Comparison of ENCODE assay signal across 8 cellular contexts in genomic region chr19:1249298-1249989, GRCh38. TPM values are rescaled to one million over a fixed set of nuclear protein-coding genes. Genes with fewer than 3 reads are reported as not detected.
DNase-seq lines count a peak whose midpoint lies in the region; ATAC-seq, FAIRE-seq and TF ChIP-seq lines count a peak whose summit lies in the region.

No MANE protein-coding gene starts in this region.

- H3K36me3 Mint-ChIP-seq in activated CD4-positive, alpha-beta T cell treated with anti-CD3 and anti-CD28 coated beads, Interleukin-2, amount 10 ng/mL, durations not matched to agents 24 days and 14 days (ENCODE audit: low read depth) = peaks cover 26% of the 10 kb centered on the region

- no TSS peak for BruUV-seq in HepG2 (replicated peaks; lab: Mats Ljungman, UMichigan)

- no peak for FAIRE-seq in HepG2 (lab: Jason Lieb, UNC)

- no peaks in the 10 kb centered on the region for H3K27me3 Mint-ChIP-seq in activated CD4-positive, alpha-beta T cell treated with anti-CD3 and anti-CD28 coated beads, Interleukin-2, amount 10 ng/mL, durations not matched to agents 24 days and 14 days

- peaks cover 25% of the 10 kb centered on the region; the same call in 1 of the 2 replicates for H4K20me1 ChIP-seq in HepG2 (ENCODE audit: insufficient read depth, low read length)

- peak; percentile 41 for ATAC-seq in HG03442 (IDR thresholded peaks at IDR 0.05; ENCODE audit: unreplicated experiment)
- ATAC-seq in HepG2 = no peak

- no peak overlapping the region for H2AFZ ChIP-seq in HepG2 (ENCODE audit: low read length)

- H3K4me1 Mint-ChIP-seq in activated CD4-positive, alpha-beta T cell treated with anti-CD3 and anti-CD28 coated beads, Interleukin-2, amount 10 ng/mL, durations not matched to agents 24 days and 14 days = peaks cover 14% of the 10 kb centered on the region

- H3K36me3 ChIP-seq in HepG2 (replicated peaks in 1 of 2; ENCODE audit: control insufficient read depth in 1 of 2, insufficient read depth in 2 of 2, low read length in 2 of 2) = peaks cover 3 to 14% of the 10 kb centered on the region in 2 experiments; a peak in 4 of 5 replicates

- peak overlapping the region; percentile 76 for H3K4me3 Mint-ChIP-seq in activated CD4-positive, alpha-beta T cell treated with anti-CD3 and anti-CD28 coated beads, Interleukin-2, amount 10 ng/mL, durations not matched to agents 24 days and 14 days

- no peak for TF ChIP-seq EP300 in HepG2 (IDR thresholded peaks at IDR 0.05; ENCODE audit: low read depth in 2 of 2, low read length in 2 of 2)
- TF ChIP-seq EP300 in HepG2 (CRISPR knock-in tag; IDR thresholded peaks at IDR 0.05; ENCODE audit: borderline replicate concordance) = peak; percentile 44; the same call in 1 of the 2 replicates

- CTCF ChIA-PET in HepG2 (lab: Yijun Ruan, JAX; ENCODE audit: low intra/inter-chr PET ratio, low total read pairs) = no interaction called here

- in situ Hi-C loops in HepG2 (cut with HindIII; ENCODE audit: extremely low pct_ligation_motif_present, low pct_unique_long_range_greater_than_20kb) = no loop called here

- no peaks in the 10 kb centered on the region for H3K9me3 Mint-ChIP-seq in activated CD4-positive, alpha-beta T cell treated with anti-CD3 and anti-CD28 coated beads, Interleukin-2, amount 10 ng/mL, durations not matched to agents 24 days and 14 days

- DNase-seq in AML-193 (lab: John Stamatoyannopoulos, UW) = peak; percentile 87 to 91
- peak; percentile 95 for DNase-seq in GM19240 (ENCODE audit: insufficient read length, low spot score)
- DNase-seq in NCI-H526 treated with DMSO at 0.1 percent for 48 hours (lab: John Stamatoyannopoulos, UW) = peak; percentile 58
- DNase-seq in activated CD4-positive, alpha-beta T cell treated with anti-CD3 and anti-CD28 coated beads, Interleukin-2, amount 10 ng/mL, durations not matched to agents 24 days and 14 days = peak; percentile 97
- peak; percentile 92 for DNase-seq in dedifferentiated amniotic fluid mesenchymal stem cell (ENCODE audit: extremely low spot score)
- DNase-seq in HepG2 (ENCODE audit: low spot score) = peak; percentile 89
- DNase-seq in stimulated activated CD4-positive, alpha-beta T cell treated with anti-CD3 and anti-CD28 coated beads, Interleukin-2, amount 100 ng/mL, for 48 hours = peak; percentile 92 to 95

- H3K27ac ChIP-seq in HepG2 (ENCODE audit: extremely low read length, insufficient read depth, low read length) = peak overlapping the region; percentile 98

- TF ChIP-seq POLR2A in HepG2 (IDR thresholded peaks at IDR 0.05; ENCODE audit: insufficient read depth in 1 of 2, low read depth in 2 of 2, low read length in 2 of 2) = peak in 1 of 2 experiments; percentile 90; a peak in 2 of 4 replicates

- peaks cover 51% of the 10 kb centered on the region for H3K4me1 ChIP-seq in HepG2 (ENCODE audit: insufficient read depth, low read length)

- TF ChIP-seq RAD21 in HepG2 (CRISPR knock-in tag; IDR thresholded peaks at IDR 0.05) = peak; percentile 39; the same call in 1 of the 2 replicates

- no peaks in the 10 kb centered on the region for H3K9me3 ChIP-seq in HepG2 (ENCODE audit: low read length)

- peak overlapping the region; percentile 86 to 90 (median 88); a peak in 5 of 6 replicates for H3K4me3 ChIP-seq in HepG2 (replicated peaks in 1 of 3; ENCODE audit: insufficient read depth in 1 of 3, low read depth in 2 of 3, low read length in 3 of 3)

- peaks cover 26% of the 10 kb centered on the region for H3K79me2 ChIP-seq in HepG2 (ENCODE audit: insufficient read depth, low read length)

- intact Hi-C loops in activated CD4-positive, alpha-beta T cell treated with anti-CD3 and anti-CD28 coated beads, Interleukin-2, amount 10 ng/mL, durations not matched to agents 24 days and 14 days (cut with micrococcal nuclease) = loop anchor here (1.0 to 2.0 kb wide), 3 partner anchors 10 to 229 kb away; partner anchors contain the start of genes CIRBP, RNU6-2 and TMEM259
- intact Hi-C loops in HepG2 (cut with micrococcal nuclease; ENCODE audit: unreplicated experiment) = no loop called here

- H3K9ac ChIP-seq in HepG2 (ENCODE audit: insufficient read depth, low read depth, low read length) = peak overlapping the region; percentile 92

- 1% methylated on average over 14 of the region's 102 CpGs for WGBS in HepG2 (ENCODE audit: low lambda C conversion rate)

- peak overlapping the region; percentile 63 for H3K27ac Mint-ChIP-seq in activated CD4-positive, alpha-beta T cell treated with anti-CD3 and anti-CD28 coated beads, Interleukin-2, amount 10 ng/mL, durations not matched to agents 24 days and 14 days

- TF ChIP-seq CTCF in HepG2 (CRISPR knock-in tag; IDR thresholded peaks at IDR 0.05) = no peak

- H3K4me2 ChIP-seq in HepG2 (ENCODE audit: low read depth, low read length) = peak overlapping the region; percentile 58

- H3K27me3 ChIP-seq in HepG2 (ENCODE audit: control insufficient read depth in 1 of 2, insufficient read depth in 2 of 2, low read length in 2 of 2) = no peaks in the 10 kb centered on the region; a peak in 1 of 5 replicates

- POLR2A ChIA-PET in HepG2 (lab: Yijun Ruan, JAX) = interaction anchor here (13.7 kb wide), 1 partner anchor 15 kb away, joined by 668 read pairs; the partner anchor contains the start of gene CIRBP

RNA-seq across cellular contexts. Expression of gene MIDN, which starts 1.1 kb away (rescaled TPM):
- total RNA-seq in activated CD4-positive, alpha-beta T cell treated with anti-CD3 and anti-CD28 coated beads, Interleukin-2, amount 10 ng/mL, durations not matched to agents 24 days and 14 days = 72.3 and 82.4 TPM in 2 replicates
- total RNA-seq in HepG2 (2016; rRNA removed; fragmentation: Illumina TruSeq; extraction: Trizol) = 8.4 and 10.7 TPM in 2 replicates
- 6.5 and 7.9 TPM in 2 replicates for total RNA-seq in HepG2 (2016; cell fraction: cytosol; rRNA removed; fragmentation: Illumina TruSeq; extraction: Trizol; ENCODE audit: low read depth)
- 8.9 and 11.0 TPM in 2 replicates for total RNA-seq in HepG2 (2016; cell fraction: insoluble cytoplasmic fraction; rRNA removed; fragmentation: Illumina TruSeq; extraction: Trizol)
- total RNA-seq in HepG2 (2016; cell fraction: membrane; rRNA removed; fragmentation: Illumina TruSeq; extraction: Trizol) = 14.1 and 14.8 TPM in 2 replicates
- total RNA-seq in HepG2 (2016; cell fraction: nucleus; rRNA removed; fragmentation: Illumina TruSeq; extraction: Trizol) = 17.3 and 19.0 TPM in 2 replicates
- polyA plus RNA-seq in HepG2 (2011; rRNA removed) = 18.0 and 19.6 TPM in 2 replicates
- polyA plus RNA-seq in HepG2 (2011; cell fraction: cytosol; rRNA removed) = 14.8 and 17.8 TPM in 2 replicates
- 116 and 135 TPM in 2 replicates for polyA plus RNA-seq in HepG2 (2011; cell fraction: nucleus; rRNA removed)
- 27.5 and 28.1 TPM in 2 replicates for polyA plus RNA-seq in HepG2 (2012)
- polyA plus RNA-seq in HepG2 (2016; cell fraction: cytosol; fragmentation: Illumina TruSeq; extraction: Trizol; ENCODE audit: low read depth) = 2.7 and 3.3 TPM in 2 replicates
- polyA plus RNA-seq in HepG2 (2016; cell fraction: insoluble cytoplasmic fraction; fragmentation: Illumina TruSeq; extraction: Trizol; ENCODE audit: low read depth) = 30.9 and 43.0 TPM in 2 replicates
- 10.2 and 10.3 TPM in 2 replicates for polyA plus RNA-seq in HepG2 (2016; cell fraction: membrane; fragmentation: Illumina TruSeq; extraction: Trizol; ENCODE audit: low read depth)
- 76.5 and 77.9 TPM in 2 replicates for polyA plus RNA-seq in HepG2 (2016; cell fraction: nucleus; fragmentation: Illumina TruSeq; extraction: Trizol; ENCODE audit: insufficient read depth, low read depth)
- polyA minus RNA-seq in HepG2 (2011; rRNA and poly(A)+ RNA removed; ENCODE audit: low replicate concordance) = 14.0 and 39.5 TPM in 2 replicates
- 42.7 and 47.0 TPM in 2 replicates for polyA minus RNA-seq in HepG2 (2011; cell fraction: cytosol; rRNA and poly(A)+ RNA removed)
- polyA minus RNA-seq in HepG2 (2011; cell fraction: nucleus; rRNA and poly(A)+ RNA removed) = 36.8 and 48.0 TPM in 2 replicates

RNA-seq across cellular contexts. Expression of gene ATP5F1D, which starts 7.9 kb away (rescaled TPM):
- total RNA-seq in activated CD4-positive, alpha-beta T cell treated with anti-CD3 and anti-CD28 coated beads, Interleukin-2, amount 10 ng/mL, durations not matched to agents 24 days and 14 days = 254 and 269 TPM in 2 replicates
- total RNA-seq in HepG2 (2016; rRNA removed; fragmentation: Illumina TruSeq; extraction: Trizol) = 78.7 and 88.0 TPM in 2 replicates
- 72.7 and 79.4 TPM in 2 replicates for total RNA-seq in HepG2 (2016; cell fraction: cytosol; rRNA removed; fragmentation: Illumina TruSeq; extraction: Trizol; ENCODE audit: low read depth)
- total RNA-seq in HepG2 (2016; cell fraction: insoluble cytoplasmic fraction; rRNA removed; fragmentation: Illumina TruSeq; extraction: Trizol) = 80.1 and 93.1 TPM in 2 replicates
- 72.8 and 84.2 TPM in 2 replicates for total RNA-seq in HepG2 (2016; cell fraction: membrane; rRNA removed; fragmentation: Illumina TruSeq; extraction: Trizol)
- total RNA-seq in HepG2 (2016; cell fraction: nucleus; rRNA removed; fragmentation: Illumina TruSeq; extraction: Trizol) = 40.6 and 53.8 TPM in 2 replicates
- polyA plus RNA-seq in HepG2 (2011; rRNA removed) = 39.4 and 49.3 TPM in 2 replicates
- polyA plus RNA-seq in HepG2 (2011; cell fraction: cytosol; rRNA removed) = 61.0 and 112 TPM in 2 replicates
- 105 and 111 TPM in 2 replicates for polyA plus RNA-seq in HepG2 (2011; cell fraction: nucleus; rRNA removed)
- polyA plus RNA-seq in HepG2 (2012) = 67.0 and 70.9 TPM in 2 replicates
- 126 and 135 TPM in 2 replicates for polyA plus RNA-seq in HepG2 (2016; cell fraction: cytosol; fragmentation: Illumina TruSeq; extraction: Trizol; ENCODE audit: low read depth)
- 131 and 155 TPM in 2 replicates for polyA plus RNA-seq in HepG2 (2016; cell fraction: insoluble cytoplasmic fraction; fragmentation: Illumina TruSeq; extraction: Trizol; ENCODE audit: low read depth)
- polyA plus RNA-seq in HepG2 (2016; cell fraction: membrane; fragmentation: Illumina TruSeq; extraction: Trizol; ENCODE audit: low read depth) = 112 and 121 TPM in 2 replicates
- 129 and 134 TPM in 2 replicates for polyA plus RNA-seq in HepG2 (2016; cell fraction: nucleus; fragmentation: Illumina TruSeq; extraction: Trizol; ENCODE audit: insufficient read depth, low read depth)
- polyA minus RNA-seq in HepG2 (2011; rRNA and poly(A)+ RNA removed; ENCODE audit: low replicate concordance) = 60.5 and 86.6 TPM in 2 replicates
- 53.6 and 68.0 TPM in 2 replicates for polyA minus RNA-seq in HepG2 (2011; cell fraction: cytosol; rRNA and poly(A)+ RNA removed)
- polyA minus RNA-seq in HepG2 (2011; cell fraction: nucleus; rRNA and poly(A)+ RNA removed) = 14.7 and 18.9 TPM in 2 replicates

RNA-seq across cellular contexts. Expression of gene CBARP, which starts 11.6 kb away (rescaled TPM):
- 1.7 and 1.9 TPM in 2 replicates for total RNA-seq in activated CD4-positive, alpha-beta T cell treated with anti-CD3 and anti-CD28 coated beads, Interleukin-2, amount 10 ng/mL, durations not matched to agents 24 days and 14 days
- 0.27 and 1.2 TPM in 2 replicates for total RNA-seq in HepG2 (2016; rRNA removed; fragmentation: Illumina TruSeq; extraction: Trizol)
- 1.1 and 1.3 TPM in 2 replicates for total RNA-seq in HepG2 (2016; cell fraction: cytosol; rRNA removed; fragmentation: Illumina TruSeq; extraction: Trizol; ENCODE audit: low read depth)
- 0.82 and 1.8 TPM in 2 replicates for total RNA-seq in HepG2 (2016; cell fraction: insoluble cytoplasmic fraction; rRNA removed; fragmentation: Illumina TruSeq; extraction: Trizol)
- 1.1 and 1.8 TPM in 2 replicates for total RNA-seq in HepG2 (2016; cell fraction: membrane; rRNA removed; fragmentation: Illumina TruSeq; extraction: Trizol)
- 0.88 and 1.8 TPM in 2 replicates for total RNA-seq in HepG2 (2016; cell fraction: nucleus; rRNA removed; fragmentation: Illumina TruSeq; extraction: Trizol)
- 1.4 and 2.8 TPM in 2 replicates for polyA plus RNA-seq in HepG2 (2011; rRNA removed)
- 1.0 and 2.2 TPM in 2 replicates for polyA plus RNA-seq in HepG2 (2011; cell fraction: cytosol; rRNA removed)
- polyA plus RNA-seq in HepG2 (2011; cell fraction: nucleus; rRNA removed) = 12.5 TPM in 2 replicates
- polyA plus RNA-seq in HepG2 (2012) = 1.1 and 1.9 TPM in 2 replicates
- 0.58 and 0.73 TPM in 2 replicates for polyA plus RNA-seq in HepG2 (2016; cell fraction: cytosol; fragmentation: Illumina TruSeq; extraction: Trizol; ENCODE audit: low read depth)
- polyA plus RNA-seq in HepG2 (2016; cell fraction: insoluble cytoplasmic fraction; fragmentation: Illumina TruSeq; extraction: Trizol; ENCODE audit: low read depth) = 0.82 and 1.5 TPM in 2 replicates
- 2.0 and 2.4 TPM in 2 replicates for polyA plus RNA-seq in HepG2 (2016; cell fraction: membrane; fragmentation: Illumina TruSeq; extraction: Trizol; ENCODE audit: low read depth)
- polyA plus RNA-seq in HepG2 (2016; cell fraction: nucleus; fragmentation: Illumina TruSeq; extraction: Trizol; ENCODE audit: insufficient read depth, low read depth) = 6.5 and 7.2 TPM in 2 replicates
- polyA minus RNA-seq in HepG2 (2011; rRNA and poly(A)+ RNA removed; ENCODE audit: low replicate concordance) = 0.21 and 2.3 TPM in 2 replicates
- polyA minus RNA-seq in HepG2 (2011; cell fraction: cytosol; rRNA and poly(A)+ RNA removed) = 1.3 and 1.7 TPM in 2 replicates
- polyA minus RNA-seq in HepG2 (2011; cell fraction: nucleus; rRNA and poly(A)+ RNA removed) = 0.90 and 2.0 TPM in 2 replicates

RNA-seq across cellular contexts. Expression of gene CIRBP, which starts 19.7 kb away (rescaled TPM):
- total RNA-seq in activated CD4-positive, alpha-beta T cell treated with anti-CD3 and anti-CD28 coated beads, Interleukin-2, amount 10 ng/mL, durations not matched to agents 24 days and 14 days = 237 TPM in 2 replicates
- 133 and 135 TPM in 2 replicates for total RNA-seq in HepG2 (2016; rRNA removed; fragmentation: Illumina TruSeq; extraction: Trizol)
- total RNA-seq in HepG2 (2016; cell fraction: cytosol; rRNA removed; fragmentation: Illumina TruSeq; extraction: Trizol; ENCODE audit: low read depth) = 96.6 and 116 TPM in 2 replicates
- total RNA-seq in HepG2 (2016; cell fraction: insoluble cytoplasmic fraction; rRNA removed; fragmentation: Illumina TruSeq; extraction: Trizol) = 122 and 153 TPM in 2 replicates
- total RNA-seq in HepG2 (2016; cell fraction: membrane; rRNA removed; fragmentation: Illumina TruSeq; extraction: Trizol) = 83.7 and 88.2 TPM in 2 replicates
- 100 and 108 TPM in 2 replicates for total RNA-seq in HepG2 (2016; cell fraction: nucleus; rRNA removed; fragmentation: Illumina TruSeq; extraction: Trizol)
- 140 and 177 TPM in 2 replicates for polyA plus RNA-seq in HepG2 (2011; rRNA removed)
- 120 and 152 TPM in 2 replicates for polyA plus RNA-seq in HepG2 (2011; cell fraction: cytosol; rRNA removed)
- polyA plus RNA-seq in HepG2 (2011; cell fraction: nucleus; rRNA removed) = 887 and 1,037 TPM in 2 replicates
- polyA plus RNA-seq in HepG2 (2012) = 154 and 221 TPM in 2 replicates
- polyA plus RNA-seq in HepG2 (2016; cell fraction: cytosol; fragmentation: Illumina TruSeq; extraction: Trizol; ENCODE audit: low read depth) = 39.2 and 45.5 TPM in 2 replicates
- 156 and 182 TPM in 2 replicates for polyA plus RNA-seq in HepG2 (2016; cell fraction: insoluble cytoplasmic fraction; fragmentation: Illumina TruSeq; extraction: Trizol; ENCODE audit: low read depth)
- 63.6 and 72.0 TPM in 2 replicates for polyA plus RNA-seq in HepG2 (2016; cell fraction: membrane; fragmentation: Illumina TruSeq; extraction: Trizol; ENCODE audit: low read depth)
- polyA plus RNA-seq in HepG2 (2016; cell fraction: nucleus; fragmentation: Illumina TruSeq; extraction: Trizol; ENCODE audit: insufficient read depth, low read depth) = 293 and 318 TPM in 2 replicates
- polyA minus RNA-seq in HepG2 (2011; rRNA and poly(A)+ RNA removed; ENCODE audit: low replicate concordance) = 38.8 and 49.7 TPM in 2 replicates
- 32.8 and 38.9 TPM in 2 replicates for polyA minus RNA-seq in HepG2 (2011; cell fraction: cytosol; rRNA and poly(A)+ RNA removed)
- 106 and 131 TPM in 2 replicates for polyA minus RNA-seq in HepG2 (2011; cell fraction: nucleus; rRNA and poly(A)+ RNA removed)

RNA-seq across cellular contexts. Expression of gene FAM174C, which starts 25.9 kb away (rescaled TPM):
- 115 and 126 TPM in 2 replicates for total RNA-seq in activated CD4-positive, alpha-beta T cell treated with anti-CD3 and anti-CD28 coated beads, Interleukin-2, amount 10 ng/mL, durations not matched to agents 24 days and 14 days
- 21.9 and 31.3 TPM in 2 replicates for total RNA-seq in HepG2 (2016; rRNA removed; fragmentation: Illumina TruSeq; extraction: Trizol)
- 67.5 and 90.2 TPM in 2 replicates for total RNA-seq in HepG2 (2016; cell fraction: cytosol; rRNA removed; fragmentation: Illumina TruSeq; extraction: Trizol; ENCODE audit: low read depth)
- total RNA-seq in HepG2 (2016; cell fraction: insoluble cytoplasmic fraction; rRNA removed; fragmentation: Illumina TruSeq; extraction: Trizol) = 14.2 and 28.2 TPM in 2 replicates
- 57.9 and 74.3 TPM in 2 replicates for total RNA-seq in HepG2 (2016; cell fraction: membrane; rRNA removed; fragmentation: Illumina TruSeq; extraction: Trizol)
- total RNA-seq in HepG2 (2016; cell fraction: nucleus; rRNA removed; fragmentation: Illumina TruSeq; extraction: Trizol) = 18.6 and 22.9 TPM in 2 replicates
- polyA plus RNA-seq in HepG2 (2011; rRNA removed) = 19.5 and 21.2 TPM in 2 replicates
- polyA plus RNA-seq in HepG2 (2011; cell fraction: cytosol; rRNA removed) = 21.0 and 42.4 TPM in 2 replicates
- 45.8 and 49.4 TPM in 2 replicates for polyA plus RNA-seq in HepG2 (2011; cell fraction: nucleus; rRNA removed)
- polyA plus RNA-seq in HepG2 (2012) = 14.1 and 18.2 TPM in 2 replicates
- polyA plus RNA-seq in HepG2 (2016; cell fraction: cytosol; fragmentation: Illumina TruSeq; extraction: Trizol; ENCODE audit: low read depth) = 104 and 136 TPM in 2 replicates
- 24.1 and 30.7 TPM in 2 replicates for polyA plus RNA-seq in HepG2 (2016; cell fraction: insoluble cytoplasmic fraction; fragmentation: Illumina TruSeq; extraction: Trizol; ENCODE audit: low read depth)
- polyA plus RNA-seq in HepG2 (2016; cell fraction: membrane; fragmentation: Illumina TruSeq; extraction: Trizol; ENCODE audit: low read depth) = 78.9 and 88.8 TPM in 2 replicates
- 43.0 and 56.8 TPM in 2 replicates for polyA plus RNA-seq in HepG2 (2016; cell fraction: nucleus; fragmentation: Illumina TruSeq; extraction: Trizol; ENCODE audit: insufficient read depth, low read depth)
- polyA minus RNA-seq in HepG2 (2011; rRNA and poly(A)+ RNA removed; ENCODE audit: low replicate concordance) = 15.5 and 24.8 TPM in 2 replicates
- polyA minus RNA-seq in HepG2 (2011; cell fraction: cytosol; rRNA and poly(A)+ RNA removed) = 9.4 and 11.7 TPM in 2 replicates
- polyA minus RNA-seq in HepG2 (2011; cell fraction: nucleus; rRNA and poly(A)+ RNA removed) = 6.5 and 6.8 TPM in 2 replicates
